In genomic region chr7:46163245-46163644, GRCh38 we compare ENCODE assay signal across 16 cellular contexts.
"Had no signal": no experiment of that assay in that cellular context is flagged by ENCODE, and none has a peak within 500 bp of the region (broad histone marks: within the 10 kb centered on the region; RNA-seq: fewer than 3 reads in every experiment).

No MANE protein-coding gene starts in this region.

- H3K27ac ChIP-seq: breast epithelium, gastroesophageal sphincter, parathyroid adenoma had no signal

- H3K4me3 Mint-ChIP-seq: activated naive CD4-positive, alpha-beta T cell treated with anti-CD3 and anti-CD28 coated beads for 36 hours; activated naive CD8-positive, alpha-beta T cell treated with anti-CD3 and anti-CD28 coated beads, Interleukin-2, amount 50 U/mL, for 24 hours; activated T-helper 17 cell treated with anti-CD3 and anti-CD28 coated beads, Interleukin-2, amount 50 U/mL, for 72 hours; endodermal cell; naive thymus-derived CD4-positive, alpha-beta T cell; stimulated activated memory B cell treated with anti-CD40 and anti-IgM and Interleukin-4, amounts not matched to agents 10 μg/mL and 1 μg/mL and 100 μg/mL, for 72 hours had no signal

- H2AFZ ChIP-seq: parathyroid adenoma had no signal

- H3K4me1 Mint-ChIP-seq: activated naive CD8-positive, alpha-beta T cell treated with anti-CD3 and anti-CD28 coated beads, Interleukin-2, amount 50 U/mL, for 24 hours; activated T-helper 17 cell treated with anti-CD3 and anti-CD28 coated beads, Interleukin-2, amount 50 U/mL, for 72 hours; endodermal cell; naive thymus-derived CD4-positive, alpha-beta T cell; stimulated activated memory B cell treated with anti-CD40 and anti-IgM and Interleukin-4, amounts not matched to agents 10 μg/mL and 1 μg/mL and 100 μg/mL, for 72 hours had no signal

- H3K79me2 ChIP-seq: parathyroid adenoma had no signal

- H3K27ac Mint-ChIP-seq: activated naive CD4-positive, alpha-beta T cell treated with anti-CD3 and anti-CD28 coated beads for 36 hours; activated naive CD8-positive, alpha-beta T cell treated with anti-CD3 and anti-CD28 coated beads, Interleukin-2, amount 50 U/mL, for 24 hours; activated T-helper 17 cell treated with anti-CD3 and anti-CD28 coated beads, Interleukin-2, amount 50 U/mL, for 72 hours; endodermal cell; naive thymus-derived CD4-positive, alpha-beta T cell; stimulated activated memory B cell treated with anti-CD40 and anti-IgM and Interleukin-4, amounts not matched to agents 10 μg/mL and 1 μg/mL and 100 μg/mL, for 72 hours had no signal

- ATAC-seq: activated naive CD8-positive, alpha-beta T cell treated with anti-CD3 and anti-CD28 coated beads, Interleukin-2, amount 50 U/mL, for 24 hours; activated T-helper 17 cell treated with anti-CD3 and anti-CD28 coated beads, Interleukin-2, amount 50 U/mL, for 72 hours; gastroesophageal sphincter; naive thymus-derived CD4-positive, alpha-beta T cell had no signal

- H3K27me3 ChIP-seq: breast epithelium, gastroesophageal sphincter, uterus had no signal

- H3K4me1 ChIP-seq: breast epithelium, gastroesophageal sphincter, parathyroid adenoma, uterus had no signal

- H3K27me3 Mint-ChIP-seq: activated naive CD8-positive, alpha-beta T cell treated with anti-CD3 and anti-CD28 coated beads, Interleukin-2, amount 50 U/mL, for 24 hours; activated T-helper 17 cell treated with anti-CD3 and anti-CD28 coated beads, Interleukin-2, amount 50 U/mL, for 72 hours; stimulated activated memory B cell treated with anti-CD40 and anti-IgM and Interleukin-4, amounts not matched to agents 10 μg/mL and 1 μg/mL and 100 μg/mL, for 72 hours had no signal

- H3K36me3 Mint-ChIP-seq: naive thymus-derived CD4-positive, alpha-beta T cell; stimulated activated memory B cell treated with anti-CD40 and anti-IgM and Interleukin-4, amounts not matched to agents 10 μg/mL and 1 μg/mL and 100 μg/mL, for 72 hours had no signal

- H3K4me3 ChIP-seq: breast epithelium, gastroesophageal sphincter, uterus had no signal

- DNase-seq: activated CD4-positive, alpha-beta T cell treated with anti-CD3 and anti-CD28 coated beads, Interleukin-2, amount 50 U/mL, for 48 hours; activated CD4-positive, CD25-positive, alpha-beta regulatory T cell treated with anti-CD3 and anti-CD28 coated beads, Interleukin-2, amount 50 U/mL, for 72 hours; activated naive CD4-positive, alpha-beta T cell treated with anti-CD3 and anti-CD28 coated beads for 36 hours; activated naive CD8-positive, alpha-beta T cell treated with anti-CD3 and anti-CD28 coated beads, Interleukin-2, amount 50 U/mL, for 24 hours; aorta; endodermal cell; left cardiac atrium; naive thymus-derived CD4-positive, alpha-beta T cell; stimulated activated CD4-positive, alpha-beta T cell treated with anti-CD3 and anti-CD28 coated beads, Interleukin-12 subunit alpha, Interleukin-12 subunit beta, amount 100 ng/mL, for 4 hours; T-helper 9 cell; uterus had no signal

- H3K9me3 Mint-ChIP-seq: activated naive CD4-positive, alpha-beta T cell treated with anti-CD3 and anti-CD28 coated beads for 36 hours; activated naive CD8-positive, alpha-beta T cell treated with anti-CD3 and anti-CD28 coated beads, Interleukin-2, amount 50 U/mL, for 24 hours; endodermal cell had no signal

- H3K36me3 ChIP-seq: breast epithelium, gastroesophageal sphincter, uterus had no signal

- H3K9ac ChIP-seq: parathyroid adenoma had no signal

- H3K9me3 ChIP-seq: breast epithelium, gastroesophageal sphincter, uterus had no signal
